ENCODE assay signal across 13 cellular contexts in the genomic region with DNA sequence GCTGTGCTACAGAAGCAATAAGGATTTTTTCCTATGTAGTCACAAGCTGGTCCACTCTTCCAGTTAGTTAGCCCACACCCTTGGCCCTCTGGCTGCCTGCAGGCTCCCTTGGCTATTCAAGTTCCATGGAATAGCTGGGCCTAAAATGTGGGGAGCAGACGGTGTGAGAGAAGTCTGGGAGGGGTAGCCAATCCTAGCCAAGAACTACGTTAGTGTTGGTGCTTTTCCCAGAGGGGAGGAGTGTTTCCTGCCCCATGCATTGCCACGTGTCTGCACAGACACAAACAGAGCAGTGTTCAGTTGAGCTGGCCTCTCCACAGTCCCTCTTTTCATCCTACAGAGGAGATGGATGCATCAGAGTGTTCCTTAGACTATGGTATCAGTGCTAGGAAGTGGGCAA. TPM values are rescaled to one million over a fixed set of nuclear protein-coding genes. Genes with fewer than 3 reads are reported as not detected.
A peak's percentile ranks its signal among the peaks of the same experiment; 100 is the strongest.
DNase-seq lines count a peak whose midpoint lies in the region; ATAC-seq lines count a peak whose summit lies in the region.
"Had no signal": no experiment of that assay in that cellular context is flagged by ENCODE, and none has a peak within 500 bp of the region (broad histone marks: within the 10 kb centered on the region; RNA-seq: fewer than 3 reads in every experiment).

No MANE protein-coding gene starts in this region.

- no peak overlapping the region for H3K4me3 Mint-ChIP-seq in CD8-positive, alpha-beta memory T cell
- H3K4me3 Mint-ChIP-seq: activated CD4-positive, alpha-beta T cell treated with anti-CD3 and anti-CD28 coated beads for 36 hours; activated naive CD4-positive, alpha-beta T cell treated with anti-CD3 and anti-CD28 coated beads, Interleukin-2, amount 10 ng/mL, durations not matched to agents 7 days and 5 days had no signal

- peaks cover 5% of the 10 kb centered on the region for H3K4me1 ChIP-seq in mesodermal cell (ENCODE audit: control insufficient read depth, insufficient read depth, low read length, poor library complexity, severe bottlenecking)
- H3K4me1 ChIP-seq in CD8-positive, alpha-beta memory T cell (ENCODE audit: insufficient read depth, low read length), result no peaks in the 10 kb centered on the region
- H3K4me1 ChIP-seq: transverse colon had no signal

- peaks cover 0 to 9% (median 4%) of the 10 kb centered on the region in 3 donors for H3K36me3 Mint-ChIP-seq in CD8-positive, alpha-beta memory T cell
- H3K36me3 Mint-ChIP-seq: activated naive CD4-positive, alpha-beta T cell treated with anti-CD3 and anti-CD28 coated beads, Interleukin-2, amount 10 ng/mL, durations not matched to agents 7 days and 5 days had no signal

- peak; percentile 42 for DNase-seq in A172 (ENCODE audit: low spot score)
- DNase-seq in NCI-H446 (lab: John Stamatoyannopoulos, UW), result peak; percentile 71 to 88
- no peak for DNase-seq in CD8-positive, alpha-beta memory T cell
- no peak for DNase-seq in SHP77 (lab: John Stamatoyannopoulos, UW)
- no peak for DNase-seq in NCI-H524 (lab: John Stamatoyannopoulos, UW)
- DNase-seq: activated CD4-positive, alpha-beta T cell treated with anti-CD3 and anti-CD28 coated beads for 36 hours; activated naive CD4-positive, alpha-beta T cell treated with anti-CD3 and anti-CD28 coated beads, Interleukin-2, amount 10 ng/mL, durations not matched to agents 7 days and 5 days; foreskin keratinocyte; NCI-H2029 treated with DMSO at 0.1 percent for 48 hours; transverse colon had no signal

- H3K9me3 ChIP-seq in mesodermal cell (ENCODE audit: control insufficient read depth, low read length), result peaks cover 20% of the 10 kb centered on the region
- H3K9me3 ChIP-seq in CD8-positive, alpha-beta memory T cell (ENCODE audit: low read length), result no peaks in the 10 kb centered on the region

- peak overlapping the region; percentile 45 for H3K27ac ChIP-seq in mesodermal cell (ENCODE audit: low read depth, low read length, severe bottlenecking)
- no peak overlapping the region for H3K27ac ChIP-seq in CD8-positive, alpha-beta memory T cell (ENCODE audit: low read depth, low read length)
- H3K27ac ChIP-seq: foreskin keratinocyte, transverse colon had no signal

- H3K27me3 ChIP-seq in CD8-positive, alpha-beta memory T cell (ENCODE audit: insufficient read depth, low read length, poor library complexity, severe bottlenecking), result no peaks in the 10 kb centered on the region
- H3K27me3 ChIP-seq: foreskin keratinocyte, transverse colon had no signal

- H3K36me3 ChIP-seq in mesodermal cell (ENCODE audit: control insufficient read depth, insufficient read depth, low read length), result peaks cover 30% of the 10 kb centered on the region
- no peaks in the 10 kb centered on the region for H3K36me3 ChIP-seq in CD8-positive, alpha-beta memory T cell (ENCODE audit: insufficient read depth, low read length)
- H3K36me3 ChIP-seq: transverse colon had no signal

- peaks cover 4 to 24% (median 21%) of the 10 kb centered on the region in 5 donors for H3K9me3 Mint-ChIP-seq in CD8-positive, alpha-beta memory T cell

- peak; percentile 69 for ATAC-seq in esophagus mucosa
- no peak for ATAC-seq in GM21786 (IDR thresholded peaks at IDR 0.05; ENCODE audit: unreplicated experiment)
- ATAC-seq: activated CD4-positive, alpha-beta T cell treated with anti-CD3 and anti-CD28 coated beads for 36 hours; foreskin keratinocyte had no signal

- 67 to 89% methylated on average over 1 to 2 of the region's 3 CpGs for whole genome bisulfite sequencing in mesodermal cell (ENCODE audit: insufficient coverage in 2 of 2), 2 experiments

- CTCF ChIA-PET in CD8-positive, alpha-beta memory T cell (lab: Charles Lee), result no interaction called here

- no peak overlapping the region for H3K4me3 ChIP-seq in mesodermal cell (ENCODE audit: extremely low read depth, insufficient read depth, low read length, poor library complexity, severe bottlenecking)
- H3K4me3 ChIP-seq in CD8-positive, alpha-beta memory T cell (ENCODE audit: low read length), result no peak overlapping the region
- H3K4me3 ChIP-seq: transverse colon had no signal

- POLR2A ChIA-PET in CD8-positive, alpha-beta memory T cell (lab: Charles Lee), result no interaction called here

- H3K4me1 Mint-ChIP-seq in CD8-positive, alpha-beta memory T cell, result no peaks in the 10 kb centered on the region
- H3K4me1 Mint-ChIP-seq: activated CD4-positive, alpha-beta T cell treated with anti-CD3 and anti-CD28 coated beads for 36 hours; activated naive CD4-positive, alpha-beta T cell treated with anti-CD3 and anti-CD28 coated beads, Interleukin-2, amount 10 ng/mL, durations not matched to agents 7 days and 5 days had no signal

- H3K27ac Mint-ChIP-seq in CD8-positive, alpha-beta memory T cell, result peak overlapping the region in 1 of 8 donors; percentile 43
- H3K27ac Mint-ChIP-seq: activated CD4-positive, alpha-beta T cell treated with anti-CD3 and anti-CD28 coated beads for 36 hours; activated naive CD4-positive, alpha-beta T cell treated with anti-CD3 and anti-CD28 coated beads, Interleukin-2, amount 10 ng/mL, durations not matched to agents 7 days and 5 days had no signal

- peaks cover 7 to 17% of the 10 kb centered on the region in 2 donors for H3K27me3 Mint-ChIP-seq in CD8-positive, alpha-beta memory T cell

RNA-seq across cellular contexts. Expression of a gene that starts 59.0 kb away (rescaled TPM):
- total RNA-seq in A172 (2014; rRNA removed; shearing (Covaris generic)), result 41.4 and 44.7 TPM in 2 replicates
- 26.9 TPM for total RNA-seq in esophagus mucosa
- polyA plus RNA-seq in mesodermal cell (2013, experiment 1 of 2), result 64.4 TPM
- polyA plus RNA-seq in mesodermal cell (2013, experiment 2 of 2), result 55.4 TPM
- 10 to 100 TPM; 65.2 to 71.2 TPM for total RNA-seq in CD8-positive, alpha-beta memory T cell
- 27.8 TPM for polyA plus RNA-seq in CD8-positive, alpha-beta memory T cell

Comparison
In these comparisons a context has a peak if more than half of its experiments do, and no peak if none do; other contexts are left out.
1. DNase-seq: peak in A172 (single experiment) and NCI-H446 (2 of 2); none in CD8-positive, alpha-beta memory T cell (0 of 5), SHP77 (0 of 2) and NCI-H524 (0 of 2).